In genomic region chr20:33727806-33728205, GRCh38 we compare ENCODE assay signal across 2 cellular contexts.
TF ChIP-seq lines count a peak whose summit lies in the region.

No MANE protein-coding gene starts in this region.

TF ChIP-seq in HepG2, 621 proteins besides CTCF, POLR2A, EP300 and RAD21:
- TF ChIP-seq ZNF121 (CRISPR knock-in tag; IDR thresholded peaks at IDR 0.05) (peak; percentile 71), SMARCE1 (IDR thresholded peaks at IDR 0.05; ENCODE audit: borderline replicate concordance) (no peak), IRF9 (CRISPR knock-in tag; IDR thresholded peaks at IDR 0.05; ENCODE audit: borderline replicate concordance) (0 out of 2 replicates have a peak, but pooled peaks have one; percentile 39)

TF ChIP-seq in IMR-90, 13 proteins besides CTCF, POLR2A, EP300 and RAD21:
- TF ChIP-seq SMC3 (IDR thresholded peaks at IDR 0.05; ENCODE audit: low read depth, low read length): no peak
- no peak for TF ChIP-seq FOS (IDR thresholded peaks at IDR 0.05; ENCODE audit: low read depth, low read length)
- TF ChIP-seq RCOR1 (IDR thresholded peaks at IDR 0.05; ENCODE audit: insufficient replicate concordance, low read length): no peak
- TF ChIP-seq BHLHE40 (IDR thresholded peaks at IDR 0.05; ENCODE audit: low read depth, low read length): no peak
- no peak for TF ChIP-seq MAZ (IDR thresholded peaks at IDR 0.05; ENCODE audit: borderline replicate concordance, low read depth, low read length)
- TF ChIP-seq CHD1 (IDR thresholded peaks at IDR 0.05; ENCODE audit: low read depth, low read length): no peak
- TF ChIP-seq RFX5 (IDR thresholded peaks at IDR 0.05; ENCODE audit: low read depth, low read length): no peak
- TF ChIP-seq CEBPB (IDR thresholded peaks at IDR 0.05; ENCODE audit: low read depth, low read length): no peak
- no peak for TF ChIP-seq MAFK (IDR thresholded peaks at IDR 0.05; ENCODE audit: low read depth, low read length)
- TF ChIP-seq USF2 (IDR thresholded peaks at IDR 0.05; ENCODE audit: low read depth, low read length): no peak
- no peak for TF ChIP-seq NFE2L2 (IDR thresholded peaks at IDR 0.05; ENCODE audit: low read depth, low read length)
- TF ChIP-seq ELK1 (IDR thresholded peaks at IDR 0.05; ENCODE audit: borderline replicate concordance, low read depth, low read length): no peak
- no peak for TF ChIP-seq MXI1 (IDR thresholded peaks at IDR 0.05; ENCODE audit: borderline replicate concordance, low read depth, low read length)
